In the genomic region with DNA sequence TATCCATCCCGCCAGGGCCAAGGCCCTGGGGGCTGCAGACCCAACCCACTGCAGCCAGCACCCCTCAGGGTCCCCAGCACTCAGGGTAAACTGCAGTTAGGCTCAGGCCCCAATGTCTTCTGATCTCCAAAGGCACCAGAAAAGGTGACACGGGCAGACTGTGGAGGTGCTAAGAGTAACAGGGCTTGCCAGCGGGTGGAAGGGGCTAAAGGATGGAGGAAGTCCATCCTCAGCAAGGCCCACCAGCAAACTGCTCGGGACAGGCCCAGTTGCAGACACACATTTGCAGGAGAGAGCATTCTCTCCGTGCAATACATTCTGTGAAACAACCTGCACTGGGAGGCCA, we compare ENCODE assay signal across 17 cellular contexts.
DNase-seq lines count a peak whose midpoint lies in the region; ATAC-seq and TF ChIP-seq lines count a peak whose summit lies in the region.
"Had no signal": no experiment of that assay in that cellular context is flagged by ENCODE, and none has a peak within 500 bp of the region (broad histone marks: within the 10 kb centered on the region; RNA-seq: fewer than 3 reads in every experiment).

No MANE protein-coding gene starts in this region.

- no peak overlapping the region for H3K14ac ChIP-seq in mesenchymal stem cell (ENCODE audit: low read length in 2 of 2)

- H3K9ac ChIP-seq in liver (ENCODE audit: low read depth in 1 of 2, low read length in 2 of 2) (no peak overlapping the region), mesenchymal stem cell (ENCODE audit: low read length) (no peak overlapping the region)

- peaks cover 49% of the 10 kb centered on the region for H4K20me1 ChIP-seq in PC-9 (ENCODE audit: insufficient read depth)

- peak overlapping the region; percentile 47 to 80 (median 77) for H3K4me3 Mint-ChIP-seq in T-cell
- H3K4me3 Mint-ChIP-seq: H9 had no signal

- H3K4me1 Mint-ChIP-seq in T-cell = peaks cover 42 to 61% (median 56%) of the 10 kb centered on the region in 3 donors
- H3K4me1 Mint-ChIP-seq: H9 had no signal

- H3K4me1 ChIP-seq in liver (ENCODE audit: control insufficient read depth in 4 of 4, insufficient read depth in 4 of 4, low read length in 3 of 4) = peaks cover 18 to 60% (median 38%) of the 10 kb centered on the region in 4 donors
- peaks cover 0 to 54% (median 21%) of the 10 kb centered on the region in 4 donors for H3K4me1 ChIP-seq in right lobe of liver
- H3K4me1 ChIP-seq in mesenchymal stem cell (ENCODE audit: control insufficient read depth, insufficient read depth, low read depth, low read length) = peaks cover 40% of the 10 kb centered on the region
- peaks cover 24% of the 10 kb centered on the region for H3K4me1 ChIP-seq in PC-9 (replicated peaks; ENCODE audit: insufficient read depth)

- H3K36me3 ChIP-seq in liver (ENCODE audit: control insufficient read depth in 4 of 4, insufficient read depth in 3 of 4, low read depth in 1 of 4, low read length in 3 of 4) = peaks cover 0 to 15% (median 3%) of the 10 kb centered on the region in 4 donors
- H3K36me3 ChIP-seq in right lobe of liver = peaks cover 0 to 17% (median 0%) of the 10 kb centered on the region in 4 donors
- H3K36me3 ChIP-seq in mesenchymal stem cell (ENCODE audit: control insufficient read depth in 1 of 2, insufficient read depth in 2 of 2, low read depth in 1 of 2, low read length in 2 of 2) = peaks cover 26 to 52% of the 10 kb centered on the region in 2 experiments
- peaks cover 14% of the 10 kb centered on the region for H3K36me3 ChIP-seq in PC-9 (ENCODE audit: low read depth)
- H3K36me3 ChIP-seq: breast epithelium had no signal

- H3K4me3 ChIP-seq in liver (ENCODE audit: low read depth in 1 of 3, low read length in 3 of 3) = no peak overlapping the region
- H3K4me3 ChIP-seq in right lobe of liver = no peak overlapping the region
- H3K4me3 ChIP-seq in mesenchymal stem cell (ENCODE audit: insufficient read depth in 1 of 2, low read depth in 1 of 2, low read length in 2 of 2) = no peak overlapping the region
- no peak overlapping the region for H3K4me3 ChIP-seq in PC-9
- H3K4me3 ChIP-seq: breast epithelium, dorsolateral prefrontal cortex, gastroesophageal sphincter, K562, pancreas, vagina had no signal

- peak overlapping the region; percentile 2 to 75 for H3K27ac ChIP-seq in liver (ENCODE audit: low read depth in 1 of 2, low read length in 2 of 2)
- no peak overlapping the region for H3K27ac ChIP-seq in right lobe of liver
- no peak overlapping the region for H3K27ac ChIP-seq in mesenchymal stem cell (ENCODE audit: low read length, poor library complexity, severe bottlenecking)
- no peak overlapping the region for H3K27ac ChIP-seq in PC-9
- H3K27ac ChIP-seq: breast epithelium, dorsolateral prefrontal cortex, pancreas, vagina had no signal

- H3F3A ChIP-seq in PC-9 (ENCODE audit: insufficient read depth, low read depth) = peaks cover 22% of the 10 kb centered on the region; the same call in 1 of the 2 replicates

- H3K27me3 ChIP-seq in liver (ENCODE audit: control insufficient read depth in 4 of 4, insufficient read depth in 4 of 4, low read length in 3 of 4) (no peaks in the 10 kb centered on the region), right lobe of liver (no peaks in the 10 kb centered on the region), mesenchymal stem cell (ENCODE audit: control insufficient read depth in 1 of 2, insufficient read depth in 1 of 2, low read length in 2 of 2) (no peaks in the 10 kb centered on the region), PC-9 (ENCODE audit: insufficient read depth, low read depth) (no peaks in the 10 kb centered on the region)
- H3K27me3 ChIP-seq: breast epithelium, dorsolateral prefrontal cortex, gastroesophageal sphincter, pancreas, vagina had no signal

- peaks cover 55% of the 10 kb centered on the region for H3K79me1 ChIP-seq in mesenchymal stem cell (replicated peaks; ENCODE audit: low read length, poor library complexity, severe bottlenecking)

- no peaks in the 10 kb centered on the region for H3K9me2 ChIP-seq in PC-9 (ENCODE audit: insufficient read depth)

- DNase-seq in right lobe of liver (no peak), T-cell (no peak), mesenchymal stem cell (no peak), PC-9 (no peak), EL (no peak)
- DNase-seq: dorsolateral prefrontal cortex, H9, NCI-H1092, NCI-H510A treated with DMSO at 0.1 percent for 48 hours, pancreas, SHP77 had no signal

- no peak overlapping the region for H3K23ac ChIP-seq in mesenchymal stem cell (ENCODE audit: low read length in 2 of 2)

- 0 out of 2 replicates have a peak, but pooled peaks cover 14% of the 10 kb centered on the region for H3K79me2 ChIP-seq in PC-9 (ENCODE audit: low read depth)

- no peak overlapping the region for H3K4me2 ChIP-seq in mesenchymal stem cell (ENCODE audit: low read length, poor library complexity, severe bottlenecking)
- no peak overlapping the region for H3K4me2 ChIP-seq in PC-9

- BruUV-seq in PC-9 (replicated peaks; lab: Mats Ljungman, UMichigan) = no TSS peak

- no peak for TF ChIP-seq RAD21 in liver (IDR thresholded peaks at IDR 0.05)

- no peak overlapping the region for H2AK5ac ChIP-seq in mesenchymal stem cell (ENCODE audit: low read length, severe bottlenecking)

- 90% methylated on average over 5 of the region's 5 CpGs for WGBS in liver
- no CpG with 5 or more reads among the region's 5 CpGs for WGBS in right lobe of liver (ENCODE audit: insufficient coverage, low coverage, low lambda C conversion rate, missing lambda C conversion rate)
- 97% methylated on average over 5 of the region's 5 CpGs for WGBS in mesenchymal stem cell

- H3K9me3 Mint-ChIP-seq in T-cell = no peaks in the 10 kb centered on the region
- H3K9me3 Mint-ChIP-seq: H9 had no signal

- H3K4ac ChIP-seq in mesenchymal stem cell (ENCODE audit: low read depth in 1 of 2, low read length in 2 of 2) = no peak overlapping the region

- peak overlapping the region in 1 of 2 experiments; percentile 55 for H2BK12ac ChIP-seq in mesenchymal stem cell (ENCODE audit: low read length in 2 of 2)

- H4K91ac ChIP-seq in mesenchymal stem cell (ENCODE audit: low read length) = peak overlapping the region; percentile 56

- no peak overlapping the region for H2BK15ac ChIP-seq in mesenchymal stem cell (ENCODE audit: low read depth, poor library complexity, severe bottlenecking)

- no peak overlapping the region for H2BK120ac ChIP-seq in mesenchymal stem cell (ENCODE audit: low read depth, low read length)

- TF ChIP-seq CTCF in liver (IDR thresholded peaks at IDR 0.05; ENCODE audit: low read depth, low read length, missing input control) (no peak), right lobe of liver (IDR thresholded peaks at IDR 0.05) (no peak), PC-9 (conservative IDR thresholded peaks at IDR 0.05) (no peak)

- peak overlapping the region; percentile 66 to 93 for H3K27ac Mint-ChIP-seq in T-cell

- POLR2A ChIA-PET in T-cell (lab: Charles Lee) (no interaction called here), PC-9 (lab: Charles Lee; ENCODE audit: unreplicated experiment) (no interaction called here)

- no peaks in the 10 kb centered on the region for H3K9me3 ChIP-seq in liver (ENCODE audit: control insufficient read depth in 4 of 4, low read length in 3 of 4)
- H3K9me3 ChIP-seq in right lobe of liver = no peaks in the 10 kb centered on the region
- H3K9me3 ChIP-seq in mesenchymal stem cell (ENCODE audit: control insufficient read depth, low read length) = no peaks in the 10 kb centered on the region
- H3K9me3 ChIP-seq in PC-9 (ENCODE audit: insufficient read depth, low read depth) = no peaks in the 10 kb centered on the region
- H3K9me3 ChIP-seq: breast epithelium, gastroesophageal sphincter, pancreas, vagina had no signal

- H3K27me3 Mint-ChIP-seq in T-cell = no peaks in the 10 kb centered on the region

- no peak for TF ChIP-seq POLR2A in right lobe of liver (IDR thresholded peaks at IDR 0.05)

- no peak overlapping the region for H4K8ac ChIP-seq in mesenchymal stem cell (ENCODE audit: low read length)

- ATAC-seq in right lobe of liver = no peak
- no peak for ATAC-seq in T-cell (replicated peaks in 1 of 4)
- ATAC-seq in HG03342 (IDR thresholded peaks at IDR 0.05; ENCODE audit: unreplicated experiment) = no peak
- ATAC-seq: gastroesophageal sphincter, K562 had no signal

- no peak overlapping the region for H2BK5ac ChIP-seq in mesenchymal stem cell (ENCODE audit: low read depth, low read length, poor library complexity, severe bottlenecking)

- CTCF ChIA-PET in T-cell (lab: Charles Lee) = interaction anchor here (1.3 to 2.8 kb wide), 2 partner anchors 192 to 568 kb away, joined by 5 to 10 read pairs; no protein-coding TSS in a partner anchor
- CTCF ChIA-PET in PC-9 (lab: Charles Lee) = no interaction called here

- no peaks in the 10 kb centered on the region for H3K36me3 Mint-ChIP-seq in T-cell

- no peak overlapping the region for H3K18ac ChIP-seq in mesenchymal stem cell (ENCODE audit: low read depth in 1 of 2, low read length in 2 of 2)

- H2AFZ ChIP-seq in mesenchymal stem cell (ENCODE audit: low read depth, low read length) (no peak overlapping the region), PC-9 (no peak overlapping the region)

- intact Hi-C loops in right lobe of liver (cut with DNase I) = no loop called here
- intact Hi-C loops in PC-9 (cut with micrococcal nuclease; ENCODE audit: unreplicated experiment) = no loop called here

TF ChIP-seq in liver, 16 proteins besides CTCF, POLR2A, EP300 and RAD21 (continues in another document):
- TF ChIP-seq, protein P1, sequence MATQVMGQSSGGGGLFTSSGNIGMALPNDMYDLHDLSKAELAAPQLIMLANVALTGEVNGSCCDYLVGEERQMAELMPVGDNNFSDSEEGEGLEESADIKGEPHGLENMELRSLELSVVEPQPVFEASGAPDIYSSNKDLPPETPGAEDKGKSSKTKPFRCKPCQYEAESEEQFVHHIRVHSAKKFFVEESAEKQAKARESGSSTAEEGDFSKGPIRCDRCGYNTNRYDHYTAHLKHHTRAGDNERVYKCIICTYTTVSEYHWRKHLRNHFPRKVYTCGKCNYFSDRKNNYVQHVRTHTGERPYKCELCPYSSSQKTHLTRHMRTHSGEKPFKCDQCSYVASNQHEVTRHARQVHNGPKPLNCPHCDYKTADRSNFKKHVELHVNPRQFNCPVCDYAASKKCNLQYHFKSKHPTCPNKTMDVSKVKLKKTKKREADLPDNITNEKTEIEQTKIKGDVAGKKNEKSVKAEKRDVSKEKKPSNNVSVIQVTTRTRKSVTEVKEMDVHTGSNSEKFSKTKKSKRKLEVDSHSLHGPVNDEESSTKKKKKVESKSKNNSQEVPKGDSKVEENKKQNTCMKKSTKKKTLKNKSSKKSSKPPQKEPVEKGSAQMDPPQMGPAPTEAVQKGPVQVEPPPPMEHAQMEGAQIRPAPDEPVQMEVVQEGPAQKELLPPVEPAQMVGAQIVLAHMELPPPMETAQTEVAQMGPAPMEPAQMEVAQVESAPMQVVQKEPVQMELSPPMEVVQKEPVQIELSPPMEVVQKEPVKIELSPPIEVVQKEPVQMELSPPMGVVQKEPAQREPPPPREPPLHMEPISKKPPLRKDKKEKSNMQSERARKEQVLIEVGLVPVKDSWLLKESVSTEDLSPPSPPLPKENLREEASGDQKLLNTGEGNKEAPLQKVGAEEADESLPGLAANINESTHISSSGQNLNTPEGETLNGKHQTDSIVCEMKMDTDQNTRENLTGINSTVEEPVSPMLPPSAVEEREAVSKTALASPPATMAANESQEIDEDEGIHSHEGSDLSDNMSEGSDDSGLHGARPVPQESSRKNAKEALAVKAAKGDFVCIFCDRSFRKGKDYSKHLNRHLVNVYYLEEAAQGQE (IDR thresholded peaks at IDR 0.05) = no peak

Comparison
In these comparisons a context has a peak if more than half of its experiments do, and no peak if none do; other contexts are left out.
1. H3K27ac ChIP-seq: peak in liver (2 of 2); none in right lobe of liver (0 of 3), mesenchymal stem cell (single experiment) and PC-9 (single experiment).